ENCODE assay signal across 1 cellular context in the genomic region with DNA sequence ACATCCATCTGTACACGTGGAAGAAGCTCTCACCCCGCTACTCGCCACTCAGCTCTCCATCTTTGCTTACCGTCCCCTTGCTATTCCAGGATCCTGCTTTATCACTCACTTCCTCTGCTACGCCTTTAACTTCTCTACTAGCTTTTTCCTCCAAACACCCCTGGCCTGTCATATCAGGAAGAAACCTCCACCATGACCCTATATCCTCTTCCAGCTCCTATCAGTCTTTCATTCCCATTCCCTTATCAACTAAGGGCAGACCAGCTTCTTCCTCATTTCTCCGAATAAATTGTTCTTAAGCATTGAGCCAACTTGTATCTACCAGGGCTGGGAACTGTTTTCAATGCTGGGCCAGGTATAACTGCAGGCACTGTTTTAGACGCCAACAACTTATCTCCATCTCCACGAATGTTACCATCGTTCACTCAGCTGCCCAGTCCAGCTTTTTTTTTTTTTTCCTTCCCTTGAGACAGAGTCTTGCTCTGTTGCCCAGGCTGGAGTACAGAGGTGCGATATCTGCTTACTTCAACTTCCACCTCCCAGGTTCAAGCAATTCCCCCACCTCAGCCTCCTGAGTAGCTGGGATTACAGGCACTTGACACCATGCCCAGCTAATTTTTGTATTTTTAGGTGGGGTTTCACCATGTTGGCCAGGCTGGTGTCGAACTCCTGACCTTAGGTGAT.
A peak's percentile ranks its signal among the peaks of the same experiment; 100 is the strongest.
TF ChIP-seq lines count a peak whose summit lies in the region.

No MANE protein-coding gene starts in this region.

TF ChIP-seq in K562, 482 proteins besides CTCF, POLR2A, EP300 and RAD21 (continued from another document and continues in another):
- TF ChIP-seq KAT2B (IDR thresholded peaks at IDR 0.05; ENCODE audit: low read depth, low read length), result no peak
- TF ChIP-seq ZZZ3 (IDR thresholded peaks at IDR 0.05), result no peak
- TF ChIP-seq ZNF3 (CRISPR knock-in tag; IDR thresholded peaks at IDR 0.05), result no peak
- TF ChIP-seq, protein P1, sequence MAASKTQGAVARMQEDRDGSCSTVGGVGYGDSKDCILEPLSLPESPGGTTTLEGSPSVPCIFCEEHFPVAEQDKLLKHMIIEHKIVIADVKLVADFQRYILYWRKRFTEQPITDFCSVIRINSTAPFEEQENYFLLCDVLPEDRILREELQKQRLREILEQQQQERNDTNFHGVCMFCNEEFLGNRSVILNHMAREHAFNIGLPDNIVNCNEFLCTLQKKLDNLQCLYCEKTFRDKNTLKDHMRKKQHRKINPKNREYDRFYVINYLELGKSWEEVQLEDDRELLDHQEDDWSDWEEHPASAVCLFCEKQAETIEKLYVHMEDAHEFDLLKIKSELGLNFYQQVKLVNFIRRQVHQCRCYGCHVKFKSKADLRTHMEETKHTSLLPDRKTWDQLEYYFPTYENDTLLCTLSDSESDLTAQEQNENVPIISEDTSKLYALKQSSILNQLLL (CRISPR knock-in tag; IDR thresholded peaks at IDR 0.05; ENCODE audit: borderline replicate concordance), result no peak
- peak; percentile 44; the same call in 1 of the 2 replicates for TF ChIP-seq SMARCC2 (IDR thresholded peaks at IDR 0.05; ENCODE audit: low read depth)
- TF ChIP-seq ZFP1 (CRISPR knock-in tag; IDR thresholded peaks at IDR 0.05), result no peak
- peak in 1 of 2 experiments; percentile 74; a peak in 1 of 4 replicates for TF ChIP-seq HDAC1 (IDR thresholded peaks at IDR 0.05)
- no peak for TF ChIP-seq POLR2AphosphoS5 (IDR thresholded peaks at IDR 0.05; ENCODE audit: control insufficient read depth, insufficient read depth, low read depth, low read length)
- TF ChIP-seq, protein P2, sequence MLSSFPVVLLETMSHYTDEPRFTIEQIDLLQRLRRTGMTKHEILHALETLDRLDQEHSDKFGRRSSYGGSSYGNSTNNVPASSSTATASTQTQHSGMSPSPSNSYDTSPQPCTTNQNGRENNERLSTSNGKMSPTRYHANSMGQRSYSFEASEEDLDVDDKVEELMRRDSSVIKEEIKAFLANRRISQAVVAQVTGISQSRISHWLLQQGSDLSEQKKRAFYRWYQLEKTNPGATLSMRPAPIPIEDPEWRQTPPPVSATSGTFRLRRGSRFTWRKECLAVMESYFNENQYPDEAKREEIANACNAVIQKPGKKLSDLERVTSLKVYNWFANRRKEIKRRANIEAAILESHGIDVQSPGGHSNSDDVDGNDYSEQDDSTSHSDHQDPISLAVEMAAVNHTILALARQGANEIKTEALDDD (IDR thresholded peaks at IDR 0.05), result peak; percentile 46; the same call in 1 of the 2 replicates
- no peak for TF ChIP-seq NFATC3 (IDR thresholded peaks at IDR 0.05)
- TF ChIP-seq KLF6 (CRISPR knock-in tag; IDR thresholded peaks at IDR 0.05; ENCODE audit: borderline replicate concordance), result no peak
- TF ChIP-seq, protein P3, sequence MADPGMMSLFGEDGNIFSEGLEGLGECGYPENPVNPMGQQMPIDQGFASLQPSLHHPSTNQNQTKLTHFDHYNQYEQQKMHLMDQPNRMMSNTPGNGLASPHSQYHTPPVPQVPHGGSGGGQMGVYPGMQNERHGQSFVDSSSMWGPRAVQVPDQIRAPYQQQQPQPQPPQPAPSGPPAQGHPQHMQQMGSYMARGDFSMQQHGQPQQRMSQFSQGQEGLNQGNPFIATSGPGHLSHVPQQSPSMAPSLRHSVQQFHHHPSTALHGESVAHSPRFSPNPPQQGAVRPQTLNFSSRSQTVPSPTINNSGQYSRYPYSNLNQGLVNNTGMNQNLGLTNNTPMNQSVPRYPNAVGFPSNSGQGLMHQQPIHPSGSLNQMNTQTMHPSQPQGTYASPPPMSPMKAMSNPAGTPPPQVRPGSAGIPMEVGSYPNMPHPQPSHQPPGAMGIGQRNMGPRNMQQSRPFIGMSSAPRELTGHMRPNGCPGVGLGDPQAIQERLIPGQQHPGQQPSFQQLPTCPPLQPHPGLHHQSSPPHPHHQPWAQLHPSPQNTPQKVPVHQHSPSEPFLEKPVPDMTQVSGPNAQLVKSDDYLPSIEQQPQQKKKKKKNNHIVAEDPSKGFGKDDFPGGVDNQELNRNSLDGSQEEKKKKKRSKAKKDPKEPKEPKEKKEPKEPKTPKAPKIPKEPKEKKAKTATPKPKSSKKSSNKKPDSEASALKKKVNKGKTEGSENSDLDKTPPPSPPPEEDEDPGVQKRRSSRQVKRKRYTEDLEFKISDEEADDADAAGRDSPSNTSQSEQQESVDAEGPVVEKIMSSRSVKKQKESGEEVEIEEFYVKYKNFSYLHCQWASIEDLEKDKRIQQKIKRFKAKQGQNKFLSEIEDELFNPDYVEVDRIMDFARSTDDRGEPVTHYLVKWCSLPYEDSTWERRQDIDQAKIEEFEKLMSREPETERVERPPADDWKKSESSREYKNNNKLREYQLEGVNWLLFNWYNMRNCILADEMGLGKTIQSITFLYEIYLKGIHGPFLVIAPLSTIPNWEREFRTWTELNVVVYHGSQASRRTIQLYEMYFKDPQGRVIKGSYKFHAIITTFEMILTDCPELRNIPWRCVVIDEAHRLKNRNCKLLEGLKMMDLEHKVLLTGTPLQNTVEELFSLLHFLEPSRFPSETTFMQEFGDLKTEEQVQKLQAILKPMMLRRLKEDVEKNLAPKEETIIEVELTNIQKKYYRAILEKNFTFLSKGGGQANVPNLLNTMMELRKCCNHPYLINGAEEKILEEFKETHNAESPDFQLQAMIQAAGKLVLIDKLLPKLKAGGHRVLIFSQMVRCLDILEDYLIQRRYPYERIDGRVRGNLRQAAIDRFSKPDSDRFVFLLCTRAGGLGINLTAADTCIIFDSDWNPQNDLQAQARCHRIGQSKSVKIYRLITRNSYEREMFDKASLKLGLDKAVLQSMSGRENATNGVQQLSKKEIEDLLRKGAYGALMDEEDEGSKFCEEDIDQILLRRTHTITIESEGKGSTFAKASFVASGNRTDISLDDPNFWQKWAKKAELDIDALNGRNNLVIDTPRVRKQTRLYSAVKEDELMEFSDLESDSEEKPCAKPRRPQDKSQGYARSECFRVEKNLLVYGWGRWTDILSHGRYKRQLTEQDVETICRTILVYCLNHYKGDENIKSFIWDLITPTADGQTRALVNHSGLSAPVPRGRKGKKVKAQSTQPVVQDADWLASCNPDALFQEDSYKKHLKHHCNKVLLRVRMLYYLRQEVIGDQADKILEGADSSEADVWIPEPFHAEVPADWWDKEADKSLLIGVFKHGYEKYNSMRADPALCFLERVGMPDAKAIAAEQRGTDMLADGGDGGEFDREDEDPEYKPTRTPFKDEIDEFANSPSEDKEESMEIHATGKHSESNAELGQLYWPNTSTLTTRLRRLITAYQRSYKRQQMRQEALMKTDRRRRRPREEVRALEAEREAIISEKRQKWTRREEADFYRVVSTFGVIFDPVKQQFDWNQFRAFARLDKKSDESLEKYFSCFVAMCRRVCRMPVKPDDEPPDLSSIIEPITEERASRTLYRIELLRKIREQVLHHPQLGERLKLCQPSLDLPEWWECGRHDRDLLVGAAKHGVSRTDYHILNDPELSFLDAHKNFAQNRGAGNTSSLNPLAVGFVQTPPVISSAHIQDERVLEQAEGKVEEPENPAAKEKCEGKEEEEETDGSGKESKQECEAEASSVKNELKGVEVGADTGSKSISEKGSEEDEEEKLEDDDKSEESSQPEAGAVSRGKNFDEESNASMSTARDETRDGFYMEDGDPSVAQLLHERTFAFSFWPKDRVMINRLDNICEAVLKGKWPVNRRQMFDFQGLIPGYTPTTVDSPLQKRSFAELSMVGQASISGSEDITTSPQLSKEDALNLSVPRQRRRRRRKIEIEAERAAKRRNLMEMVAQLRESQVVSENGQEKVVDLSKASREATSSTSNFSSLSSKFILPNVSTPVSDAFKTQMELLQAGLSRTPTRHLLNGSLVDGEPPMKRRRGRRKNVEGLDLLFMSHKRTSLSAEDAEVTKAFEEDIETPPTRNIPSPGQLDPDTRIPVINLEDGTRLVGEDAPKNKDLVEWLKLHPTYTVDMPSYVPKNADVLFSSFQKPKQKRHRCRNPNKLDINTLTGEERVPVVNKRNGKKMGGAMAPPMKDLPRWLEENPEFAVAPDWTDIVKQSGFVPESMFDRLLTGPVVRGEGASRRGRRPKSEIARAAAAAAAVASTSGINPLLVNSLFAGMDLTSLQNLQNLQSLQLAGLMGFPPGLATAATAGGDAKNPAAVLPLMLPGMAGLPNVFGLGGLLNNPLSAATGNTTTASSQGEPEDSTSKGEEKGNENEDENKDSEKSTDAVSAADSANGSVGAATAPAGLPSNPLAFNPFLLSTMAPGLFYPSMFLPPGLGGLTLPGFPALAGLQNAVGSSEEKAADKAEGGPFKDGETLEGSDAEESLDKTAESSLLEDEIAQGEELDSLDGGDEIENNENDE (IDR thresholded peaks at IDR 0.05; ENCODE audit: low read depth, low read length), result no peak
- no peak for TF ChIP-seq STAG1 (CRISPR knock-in tag; IDR thresholded peaks at IDR 0.05; ENCODE audit: borderline replicate concordance)
- TF ChIP-seq SMC3 (conservative IDR thresholded peaks at IDR 0.05; ENCODE audit: insufficient read depth, low read depth, low read length), result no peak
- TF ChIP-seq, protein P4, sequence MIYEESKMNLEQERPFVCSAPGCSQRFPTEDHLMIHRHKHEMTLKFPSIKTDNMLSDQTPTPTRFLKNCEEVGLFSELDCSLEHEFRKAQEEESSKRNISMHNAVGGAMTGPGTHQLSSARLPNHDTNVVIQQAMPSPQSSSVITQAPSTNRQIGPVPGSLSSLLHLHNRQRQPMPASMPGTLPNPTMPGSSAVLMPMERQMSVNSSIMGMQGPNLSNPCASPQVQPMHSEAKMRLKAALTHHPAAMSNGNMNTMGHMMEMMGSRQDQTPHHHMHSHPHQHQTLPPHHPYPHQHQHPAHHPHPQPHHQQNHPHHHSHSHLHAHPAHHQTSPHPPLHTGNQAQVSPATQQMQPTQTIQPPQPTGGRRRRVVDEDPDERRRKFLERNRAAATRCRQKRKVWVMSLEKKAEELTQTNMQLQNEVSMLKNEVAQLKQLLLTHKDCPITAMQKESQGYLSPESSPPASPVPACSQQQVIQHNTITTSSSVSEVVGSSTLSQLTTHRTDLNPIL (CRISPR knock-in tag; IDR thresholded peaks at IDR 0.05), result no peak
- no peak for TF ChIP-seq FOXK1 (CRISPR knock-in tag; IDR thresholded peaks at IDR 0.05; ENCODE audit: borderline replicate concordance)
- TF ChIP-seq ZNF347 (CRISPR knock-in tag; IDR thresholded peaks at IDR 0.05; ENCODE audit: low read depth), result no peak
- TF ChIP-seq SRF (CRISPR knock-in tag; IDR thresholded peaks at IDR 0.05), result no peak
- no peak for TF ChIP-seq ZKSCAN3 (CRISPR knock-in tag; IDR thresholded peaks at IDR 0.05)
- TF ChIP-seq ZSCAN32 (CRISPR knock-in tag; IDR thresholded peaks at IDR 0.05), result no peak
- no peak for TF ChIP-seq HDAC3 (IDR thresholded peaks at IDR 0.05; ENCODE audit: borderline replicate concordance, partially characterized antibody)
- TF ChIP-seq ZNF77 (CRISPR knock-in tag; IDR thresholded peaks at IDR 0.05), result no peak
- TF ChIP-seq KLF1 (tag; IDR thresholded peaks at IDR 0.05), result no peak
- TF ChIP-seq DPF2 (IDR thresholded peaks at IDR 0.05), result peak; percentile 82
- TF ChIP-seq, protein P5, sequence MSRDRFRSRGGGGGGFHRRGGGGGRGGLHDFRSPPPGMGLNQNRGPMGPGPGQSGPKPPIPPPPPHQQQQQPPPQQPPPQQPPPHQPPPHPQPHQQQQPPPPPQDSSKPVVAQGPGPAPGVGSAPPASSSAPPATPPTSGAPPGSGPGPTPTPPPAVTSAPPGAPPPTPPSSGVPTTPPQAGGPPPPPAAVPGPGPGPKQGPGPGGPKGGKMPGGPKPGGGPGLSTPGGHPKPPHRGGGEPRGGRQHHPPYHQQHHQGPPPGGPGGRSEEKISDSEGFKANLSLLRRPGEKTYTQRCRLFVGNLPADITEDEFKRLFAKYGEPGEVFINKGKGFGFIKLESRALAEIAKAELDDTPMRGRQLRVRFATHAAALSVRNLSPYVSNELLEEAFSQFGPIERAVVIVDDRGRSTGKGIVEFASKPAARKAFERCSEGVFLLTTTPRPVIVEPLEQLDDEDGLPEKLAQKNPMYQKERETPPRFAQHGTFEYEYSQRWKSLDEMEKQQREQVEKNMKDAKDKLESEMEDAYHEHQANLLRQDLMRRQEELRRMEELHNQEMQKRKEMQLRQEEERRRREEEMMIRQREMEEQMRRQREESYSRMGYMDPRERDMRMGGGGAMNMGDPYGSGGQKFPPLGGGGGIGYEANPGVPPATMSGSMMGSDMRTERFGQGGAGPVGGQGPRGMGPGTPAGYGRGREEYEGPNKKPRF (IDR thresholded peaks at IDR 0.05; ENCODE audit: low read depth, low read length), result no peak
- TF ChIP-seq ATF1 (CRISPR knock-in tag; IDR thresholded peaks at IDR 0.05), result no peak
- no peak for TF ChIP-seq ATF1 (tag; IDR thresholded peaks at IDR 0.05)
- TF ChIP-seq ZNF146 (CRISPR knock-in tag; IDR thresholded peaks at IDR 0.05; ENCODE audit: unreplicated experiment), result no peak
- no peak for TF ChIP-seq ZNF253 (CRISPR knock-in tag; conservative IDR thresholded peaks at IDR 0.05)
- peak; percentile 67; the same call in 1 of the 2 replicates for TF ChIP-seq ADNP (tag; IDR thresholded peaks at IDR 0.05)
- no peak for TF ChIP-seq IFI16 (CRISPR knock-in tag; IDR thresholded peaks at IDR 0.05)
- TF ChIP-seq, protein P6, sequence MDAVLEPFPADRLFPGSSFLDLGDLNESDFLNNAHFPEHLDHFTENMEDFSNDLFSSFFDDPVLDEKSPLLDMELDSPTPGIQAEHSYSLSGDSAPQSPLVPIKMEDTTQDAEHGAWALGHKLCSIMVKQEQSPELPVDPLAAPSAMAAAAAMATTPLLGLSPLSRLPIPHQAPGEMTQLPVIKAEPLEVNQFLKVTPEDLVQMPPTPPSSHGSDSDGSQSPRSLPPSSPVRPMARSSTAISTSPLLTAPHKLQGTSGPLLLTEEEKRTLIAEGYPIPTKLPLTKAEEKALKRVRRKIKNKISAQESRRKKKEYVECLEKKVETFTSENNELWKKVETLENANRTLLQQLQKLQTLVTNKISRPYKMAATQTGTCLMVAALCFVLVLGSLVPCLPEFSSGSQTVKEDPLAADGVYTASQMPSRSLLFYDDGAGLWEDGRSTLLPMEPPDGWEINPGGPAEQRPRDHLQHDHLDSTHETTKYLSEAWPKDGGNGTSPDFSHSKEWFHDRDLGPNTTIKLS (IDR thresholded peaks at IDR 0.05; ENCODE audit: borderline replicate concordance, low read depth), result no peak
- no peak for TF ChIP-seq KLF10 (CRISPR knock-in tag; IDR thresholded peaks at IDR 0.05)
- no peak for TF ChIP-seq POLR3A (IDR thresholded peaks at IDR 0.05; ENCODE audit: borderline replicate concordance, extremely low read depth, insufficient read depth, insufficient read length)
- no peak for TF ChIP-seq PCBP2 (IDR thresholded peaks at IDR 0.05; ENCODE audit: low read depth, low read length, poor library complexity, severe bottlenecking)
- TF ChIP-seq DDX20 (tag; IDR thresholded peaks at IDR 0.05; ENCODE audit: low read depth), result no peak
- TF ChIP-seq KLF16 (IDR thresholded peaks at IDR 0.05), result 0 out of 2 replicates have a peak, but pooled peaks have one; percentile 16
- TF ChIP-seq, protein P7, sequence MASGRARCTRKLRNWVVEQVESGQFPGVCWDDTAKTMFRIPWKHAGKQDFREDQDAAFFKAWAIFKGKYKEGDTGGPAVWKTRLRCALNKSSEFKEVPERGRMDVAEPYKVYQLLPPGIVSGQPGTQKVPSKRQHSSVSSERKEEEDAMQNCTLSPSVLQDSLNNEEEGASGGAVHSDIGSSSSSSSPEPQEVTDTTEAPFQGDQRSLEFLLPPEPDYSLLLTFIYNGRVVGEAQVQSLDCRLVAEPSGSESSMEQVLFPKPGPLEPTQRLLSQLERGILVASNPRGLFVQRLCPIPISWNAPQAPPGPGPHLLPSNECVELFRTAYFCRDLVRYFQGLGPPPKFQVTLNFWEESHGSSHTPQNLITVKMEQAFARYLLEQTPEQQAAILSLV (tag; IDR thresholded peaks at IDR 0.05), result no peak
- peak; percentile 23 to 78; a peak in 3 of 4 replicates for TF ChIP-seq TRIM24 (IDR thresholded peaks at IDR 0.05)
